In genomic region chr21:41953831-41954653, GRCh38 we compare ENCODE assay signal across 8 cellular contexts. TPM values are rescaled to one million over a fixed set of nuclear protein-coding genes. Genes with fewer than 3 reads are reported as not detected.
DNase-seq lines count a peak whose midpoint lies in the region; ATAC-seq and TF ChIP-seq lines count a peak whose summit lies in the region.

TSS of gene C2CD2 (minus strand) at chr21:41954018. CDS start at chr21:41953648, 370 bp downstream.

- peaks cover 52% of the 10 kb centered on the region for H3K79me2 ChIP-seq in PC-3 (ENCODE audit: low read length)

- peak within 1 kb of the TSS; percentile 75 for H3K4me3 Mint-ChIP-seq in MCF 10A (ENCODE audit: unreplicated experiment)

- H3K27ac ChIP-seq in HEK293 (ENCODE audit: extremely low read depth, low read depth, low read length) (peak within 1 kb of the TSS; percentile 39; the same call in 1 of the 2 replicates), PC-3 (ENCODE audit: low read length) (peak within 1 kb of the TSS; percentile 98), gastrocnemius medialis (peak within 1 kb of the TSS; percentile 53 to 71 (median 64))

- peak; percentile 27 to 55 for DNase-seq in NCI-H2081 (lab: John Stamatoyannopoulos, UW)
- no peak for DNase-seq in NCI-H2081 treated with DMSO at 0.1 percent for 48 hours (lab: John Stamatoyannopoulos, UW)
- DNase-seq in PC-3 = peak; percentile 79
- DNase-seq in MCF 10A (ENCODE audit: unreplicated experiment) = peak; percentile 56
- DNase-seq in gastrocnemius medialis = no peak
- DNase-seq in T-helper 9 cell = no peak

- POLR2A ChIA-PET in HEK293 (lab: Yijun Ruan, JAX) (no interaction called here), PC-3 (lab: Charles Lee; ENCODE audit: unreplicated experiment) (no interaction called here), MCF 10A (lab: Yijun Ruan, JAX) (interaction anchor here (2.3 to 2.5 kb wide), 2 partner anchors 21 to 56 kb away, joined by 10 to 14 read pairs; partner anchors contain the start of gene ZBTB21)

- peaks cover 27% of the 10 kb centered on the region for H3K4me1 Mint-ChIP-seq in MCF 10A (ENCODE audit: insufficient read depth, unreplicated experiment)

- H3K4me3 ChIP-seq in HEK293 (ENCODE audit: low read depth, low read length) (peak within 1 kb of the TSS; percentile 38), PC-3 (ENCODE audit: low read length) (peak within 1 kb of the TSS; percentile 76), iPS-18c (ENCODE audit: insufficient read depth, low read depth, low read length) (peak within 1 kb of the TSS; percentile 59), gastrocnemius medialis (peak within 1 kb of the TSS; percentile 61 to 68 (median 62))

- H2AFZ ChIP-seq in PC-3 (ENCODE audit: low read length) = 0 out of 2 replicates have a peak within 1 kb of the TSS, but pooled peaks have one; percentile 39

- H3K9me2 ChIP-seq in PC-3 (replicated peaks; ENCODE audit: low read length) = no peaks in the 10 kb centered on the region

- peak within 1 kb of the TSS; percentile 98 for H3K9ac ChIP-seq in PC-3 (ENCODE audit: low read length)

- TF ChIP-seq CTCF in HEK293 (tag by site-specific recombination; IDR thresholded peaks at IDR 0.05) = no peak
- TF ChIP-seq CTCF in PC-3 (conservative IDR thresholded peaks at IDR 0.05; ENCODE audit: low read depth, low read length) = 0 out of 2 replicates have a peak, but pooled peaks have one; percentile 8
- no peak for TF ChIP-seq CTCF in MCF 10A (IDR thresholded peaks at IDR 0.05; ENCODE audit: unreplicated experiment)
- TF ChIP-seq CTCF in gastrocnemius medialis (IDR thresholded peaks at IDR 0.05 in 4 of 5, conservative IDR thresholded peaks at IDR 0.05 in 1 of 5) = no peak

- CTCF ChIA-PET in HEK293 (lab: Yijun Ruan, JAX) (no interaction called here), PC-3 (lab: Charles Lee) (no interaction called here), MCF 10A (lab: Yijun Ruan, JAX) (no interaction called here)

- H3K27ac Mint-ChIP-seq in MCF 10A (ENCODE audit: low read depth, unreplicated experiment) = peak within 1 kb of the TSS; percentile 36

- H4K20me1 ChIP-seq in PC-3 (ENCODE audit: low read length) = peaks cover 37% of the 10 kb centered on the region

- peaks cover 2% of the 10 kb centered on the region; the same call in 1 of the 2 replicates for H3K4me1 ChIP-seq in HEK293 (ENCODE audit: control insufficient read depth, insufficient read depth, low read length)
- peaks cover 63% of the 10 kb centered on the region for H3K4me1 ChIP-seq in PC-3 (ENCODE audit: insufficient read depth, low read length)
- peaks cover 33 to 38% of the 10 kb centered on the region in 2 donors for H3K4me1 ChIP-seq in gastrocnemius medialis

- no peaks in the 10 kb centered on the region for H3K27me3 Mint-ChIP-seq in MCF 10A (ENCODE audit: insufficient read depth, unreplicated experiment)

- H3K9me3 ChIP-seq in HEK293 (ENCODE audit: control insufficient read depth, insufficient read depth, low read depth, low read length) = no peaks in the 10 kb centered on the region
- no peaks in the 10 kb centered on the region for H3K9me3 ChIP-seq in PC-3 (ENCODE audit: low read length)
- no peaks in the 10 kb centered on the region for H3K9me3 ChIP-seq in iPS-18c (ENCODE audit: control insufficient read depth, insufficient read depth, low read length)
- H3K9me3 ChIP-seq in gastrocnemius medialis = no peaks in the 10 kb centered on the region

- H3K36me3 ChIP-seq in HEK293 (ENCODE audit: control insufficient read depth in 2 of 2, insufficient read depth in 1 of 2, low read length in 2 of 2) = no peaks in the 10 kb centered on the region
- peaks cover 13% of the 10 kb centered on the region for H3K36me3 ChIP-seq in PC-3 (ENCODE audit: low read depth, low read length)
- H3K36me3 ChIP-seq in gastrocnemius medialis = no peaks in the 10 kb centered on the region

- BruUV-seq in PC-3 (replicated peaks; lab: Mats Ljungman, UMichigan) = no TSS peak
- BruUV-seq in MCF 10A (replicated peaks; lab: Mats Ljungman, UMichigan) = no TSS peak

- no peaks in the 10 kb centered on the region for H3K36me3 Mint-ChIP-seq in MCF 10A (ENCODE audit: insufficient read depth, unreplicated experiment)

- peak within 1 kb of the TSS; percentile 93 for H3K4me2 ChIP-seq in PC-3 (ENCODE audit: low read length)

- in situ Hi-C loops in gastrocnemius medialis (cut with MboI; ENCODE audit: low sequenced_read_pairs in 4 of 4) = no loop called here

- peaks cover 9% of the 10 kb centered on the region for H3F3A ChIP-seq in PC-3 (ENCODE audit: low read length, unreplicated experiment)

- no peaks in the 10 kb centered on the region for H3K9me3 Mint-ChIP-seq in MCF 10A (ENCODE audit: unreplicated experiment)

- intact Hi-C loops in PC-3 (cut with micrococcal nuclease) = loop anchor here (1.0 kb wide), 1 partner anchor 22 kb away; no protein-coding TSS in a partner anchor
- intact Hi-C loops in MCF 10A (cut with micrococcal nuclease) = loop anchor here (2.0 kb wide), 1 partner anchor 21 kb away; no protein-coding TSS in a partner anchor
- intact Hi-C loops in gastrocnemius medialis (cut with DNase I; ENCODE audit: low total_unique reads) = loop anchor here (1.0 to 10.0 kb wide), 2 partner anchors 55 to 281 kb away; no protein-coding TSS in a partner anchor

- no peaks in the 10 kb centered on the region for H3K27me3 ChIP-seq in PC-3 (ENCODE audit: low read length)
- peaks cover 0 to 17% (median 0%) of the 10 kb centered on the region in 3 donors for H3K27me3 ChIP-seq in gastrocnemius medialis

- peak; percentile 56 to 60 for TF ChIP-seq POLR2A in gastrocnemius medialis (IDR thresholded peaks at IDR 0.05)

- ATAC-seq in PC-3 (peak; percentile 44), gastrocnemius medialis (peak; percentile 60 to 67)

TF ChIP-seq in HEK293, 187 proteins besides CTCF, POLR2A, EP300 and RAD21 (continues in another document):
- TF ChIP-seq ZNF324 (tag by site-specific recombination; IDR thresholded peaks at IDR 0.05) (no peak), YY2 (tag by site-specific recombination; IDR thresholded peaks at IDR 0.05) (no peak), ZNF335 (tag by site-specific recombination; conservative IDR thresholded peaks at IDR 0.05) (no peak), PRDM6 (tag by site-specific recombination; IDR thresholded peaks at IDR 0.05) (no peak)
- TF ChIP-seq, protein P1, sequence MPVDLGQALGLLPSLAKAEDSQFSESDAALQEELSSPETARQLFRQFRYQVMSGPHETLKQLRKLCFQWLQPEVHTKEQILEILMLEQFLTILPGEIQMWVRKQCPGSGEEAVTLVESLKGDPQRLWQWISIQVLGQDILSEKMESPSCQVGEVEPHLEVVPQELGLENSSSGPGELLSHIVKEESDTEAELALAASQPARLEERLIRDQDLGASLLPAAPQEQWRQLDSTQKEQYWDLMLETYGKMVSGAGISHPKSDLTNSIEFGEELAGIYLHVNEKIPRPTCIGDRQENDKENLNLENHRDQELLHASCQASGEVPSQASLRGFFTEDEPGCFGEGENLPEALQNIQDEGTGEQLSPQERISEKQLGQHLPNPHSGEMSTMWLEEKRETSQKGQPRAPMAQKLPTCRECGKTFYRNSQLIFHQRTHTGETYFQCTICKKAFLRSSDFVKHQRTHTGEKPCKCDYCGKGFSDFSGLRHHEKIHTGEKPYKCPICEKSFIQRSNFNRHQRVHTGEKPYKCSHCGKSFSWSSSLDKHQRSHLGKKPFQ (tag by site-specific recombination; IDR thresholded peaks at IDR 0.05) = peak; percentile 77
- TF ChIP-seq, protein P2, sequence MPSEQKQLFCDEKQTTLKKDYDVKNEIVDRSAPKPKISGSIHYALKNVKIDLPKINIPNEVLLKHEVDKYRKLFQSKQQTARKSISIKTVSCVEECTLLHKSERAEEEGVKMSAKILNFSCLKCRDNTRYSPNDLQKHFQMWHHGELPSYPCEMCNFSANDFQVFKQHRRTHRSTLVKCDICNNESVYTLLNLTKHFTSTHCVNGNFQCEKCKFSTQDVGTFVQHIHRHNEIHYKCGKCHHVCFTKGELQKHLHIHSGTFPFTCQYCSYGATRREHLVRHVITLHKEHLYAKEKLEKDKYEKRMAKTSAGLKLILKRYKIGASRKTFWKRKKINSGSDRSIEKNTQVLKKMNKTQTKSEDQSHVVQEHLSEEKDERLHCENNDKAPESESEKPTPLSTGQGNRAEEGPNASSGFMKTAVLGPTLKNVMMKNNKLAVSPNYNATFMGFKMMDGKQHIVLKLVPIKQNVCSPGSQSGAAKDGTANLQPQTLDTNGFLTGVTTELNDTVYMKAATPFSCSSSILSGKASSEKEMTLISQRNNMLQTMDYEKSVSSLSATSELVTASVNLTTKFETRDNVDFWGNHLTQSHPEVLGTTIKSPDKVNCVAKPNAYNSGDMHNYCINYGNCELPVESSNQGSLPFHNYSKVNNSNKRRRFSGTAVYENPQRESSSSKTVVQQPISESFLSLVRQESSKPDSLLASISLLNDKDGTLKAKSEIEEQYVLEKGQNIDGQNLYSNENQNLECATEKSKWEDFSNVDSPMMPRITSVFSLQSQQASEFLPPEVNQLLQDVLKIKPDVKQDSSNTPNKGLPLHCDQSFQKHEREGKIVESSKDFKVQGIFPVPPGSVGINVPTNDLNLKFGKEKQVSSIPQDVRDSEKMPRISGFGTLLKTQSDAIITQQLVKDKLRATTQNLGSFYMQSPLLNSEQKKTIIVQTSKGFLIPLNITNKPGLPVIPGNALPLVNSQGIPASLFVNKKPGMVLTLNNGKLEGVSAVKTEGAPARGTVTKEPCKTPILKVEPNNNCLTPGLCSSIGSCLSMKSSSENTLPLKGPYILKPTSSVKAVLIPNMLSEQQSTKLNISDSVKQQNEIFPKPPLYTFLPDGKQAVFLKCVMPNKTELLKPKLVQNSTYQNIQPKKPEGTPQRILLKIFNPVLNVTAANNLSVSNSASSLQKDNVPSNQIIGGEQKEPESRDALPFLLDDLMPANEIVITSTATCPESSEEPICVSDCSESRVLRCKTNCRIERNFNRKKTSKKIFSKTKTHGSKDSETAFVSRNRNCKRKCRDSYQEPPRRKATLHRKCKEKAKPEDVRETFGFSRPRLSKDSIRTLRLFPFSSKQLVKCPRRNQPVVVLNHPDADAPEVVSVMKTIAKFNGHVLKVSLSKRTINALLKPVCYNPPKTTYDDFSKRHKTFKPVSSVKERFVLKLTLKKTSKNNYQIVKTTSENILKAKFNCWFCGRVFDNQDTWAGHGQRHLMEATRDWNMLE (tag by site-specific recombination; conservative IDR thresholded peaks at IDR 0.05; ENCODE audit: low read depth) = no peak

RNA-seq across cellular contexts. Expression of gene C2CD2, which starts in this region (rescaled TPM):
- total RNA-seq in PC-3 (2014; rRNA removed) = 50.4 and 81.4 TPM in 2 replicates
- total RNA-seq in MCF 10A (2022) = 25.0 and 25.1 TPM in 2 replicates
- total RNA-seq in gastrocnemius medialis = 1 to 10 TPM; 1.7 to 7.2 (median 2.4) TPM

Comparison
In these comparisons a context has a peak if more than half of its experiments do, and no peak if none do; other contexts are left out.
1. DNase-seq: peak in NCI-H2081 (2 of 2), PC-3 (single experiment) and MCF 10A (single experiment); none in NCI-H2081 treated with DMSO at 0.1 percent for 48 hours (single experiment), gastrocnemius medialis (0 of 2) and T-helper 9 cell (single experiment).
2. H3K27ac ChIP-seq: peak in every context shown above with its lines; median percentile 98 in PC-3; 64 in gastrocnemius medialis; 39 in HEK293.
3. Peak in every context shown above with its lines, with median percentiles within 50 percentile points of each other: H3K4me3 ChIP-seq.